8 cellular contexts compared by ENCODE assay signal in genomic region chr1:227728892-227729143, GRCh38. TPM values are rescaled to one million over a fixed set of nuclear protein-coding genes. Genes with fewer than 3 reads are reported as not detected.
DNase-seq lines count a peak whose midpoint lies in the region; ATAC-seq and TF ChIP-seq lines count a peak whose summit lies in the region.

No MANE protein-coding gene starts in this region.

- no peak overlapping the region for H3K27ac ChIP-seq in SJSA1
- H3K27ac ChIP-seq in foreskin keratinocyte = peak overlapping the region; percentile 52
- H3K27ac ChIP-seq in psoas muscle = peak overlapping the region; percentile 67

- H3K4me1 ChIP-seq in SJSA1 (replicated peaks) = peaks cover 7% of the 10 kb centered on the region
- H3K4me1 ChIP-seq in foreskin keratinocyte = peaks cover 2% of the 10 kb centered on the region
- peaks cover 14% of the 10 kb centered on the region for H3K4me1 ChIP-seq in psoas muscle

- ATAC-seq in GM19351 (IDR thresholded peaks at IDR 0.05; ENCODE audit: unreplicated experiment) (peak; percentile 2), foreskin keratinocyte (no peak), psoas muscle (peak; percentile 12 to 40 (median 16)), HG03039 (IDR thresholded peaks at IDR 0.05; ENCODE audit: unreplicated experiment) (no peak)

- peaks cover 32% of the 10 kb centered on the region for H3K36me3 ChIP-seq in SJSA1
- H3K36me3 ChIP-seq in psoas muscle (ENCODE audit: insufficient read depth in 1 of 2, low read depth in 1 of 2) = peaks cover 3 to 28% of the 10 kb centered on the region in 2 donors

- DNase-seq in SJSA1 (ENCODE audit: low read depth in 1 of 2, low spot score in 2 of 2) (no peak), foreskin keratinocyte (no peak), psoas muscle (no peak), NCI-H2227 (lab: John Stamatoyannopoulos, UW; ENCODE audit: unreplicated experiment) (no peak), GM13976 (ENCODE audit: low spot score) (no peak), midbrain (lab: John Stamatoyannopoulos, UW) (no peak)

- H3K4me3 ChIP-seq in SJSA1 = peak overlapping the region; percentile 20; the same call in 1 of the 2 replicates
- H3K4me3 ChIP-seq in psoas muscle = peak overlapping the region; percentile 67

- in situ Hi-C loops in GM13976 (cut with MboI; ENCODE audit: low sequenced_read_pairs, unreplicated experiment) = no loop called here

- 2% methylated on average over 10 to 11 of the region's 11 CpGs for WGBS in psoas muscle, 3 donors

- TF ChIP-seq CTCF in foreskin keratinocyte (conservative IDR thresholded peaks at IDR 0.05) (no peak), psoas muscle (IDR thresholded peaks at IDR 0.05) (no peak), GM13976 (IDR thresholded peaks at IDR 0.05; ENCODE audit: borderline replicate concordance, control extremely low read depth, extremely low read depth, insufficient read depth, missing control alignments) (no peak)

- intact Hi-C loops in psoas muscle (cut with DNase I) = loop anchor here in 1 of 2 donors (10.0 kb wide), 1 partner anchor 244 kb away; no protein-coding TSS in a partner anchor

- H3K9me3 ChIP-seq in SJSA1 (replicated peaks) = no peaks in the 10 kb centered on the region
- no peaks in the 10 kb centered on the region for H3K9me3 ChIP-seq in psoas muscle

- H3K27me3 ChIP-seq in SJSA1 (replicated peaks) = no peaks in the 10 kb centered on the region; the same call in none of the 2 replicates
- H3K27me3 ChIP-seq in foreskin keratinocyte = no peaks in the 10 kb centered on the region
- no peaks in the 10 kb centered on the region for H3K27me3 ChIP-seq in psoas muscle (ENCODE audit: insufficient read depth in 3 of 3, low read length in 2 of 3)

RNA-seq across cellular contexts. Expression of gene JMJD4, which starts 6.3 kb away (rescaled TPM):
- 25.0 and 28.8 TPM in 2 replicates for total RNA-seq in SJSA1 (2014; rRNA removed; shearing (Covaris generic))
- total RNA-seq in foreskin keratinocyte = 24.2 and 26.2 TPM in 2 replicates
- polyA plus RNA-seq in foreskin keratinocyte = 23.6 and 24.6 TPM in 2 replicates
- total RNA-seq in psoas muscle = 10 to 100 TPM in 3 of 4 donors, 1 to 10 TPM in 1; 9.0 to 16.2 (median 14.3) TPM
- 10 to 100 TPM; 12.4 to 20.5 (median 15.7) TPM for polyA plus RNA-seq in psoas muscle

RNA-seq across cellular contexts. Expression of gene SNAP47, which starts 6.4 kb away (rescaled TPM):
- total RNA-seq in SJSA1 (2014; rRNA removed; shearing (Covaris generic)) = 43.3 and 51.2 TPM in 2 replicates
- 30.9 and 33.1 TPM in 2 replicates for total RNA-seq in foreskin keratinocyte
- 25.1 and 27.0 TPM in 2 replicates for polyA plus RNA-seq in foreskin keratinocyte
- total RNA-seq in psoas muscle = 10 to 100 TPM; 19.6 to 40.5 (median 31.5) TPM
- 10 to 100 TPM; 17.9 to 26.6 (median 20.4) TPM for polyA plus RNA-seq in psoas muscle

Comparison
In these comparisons a context has a peak if more than half of its experiments do, and no peak if none do; other contexts are left out.
1. ATAC-seq: peak in GM19351 (single experiment) and psoas muscle (4 of 4); none in foreskin keratinocyte (single experiment) and HG03039 (single experiment).